In the genomic region with DNA sequence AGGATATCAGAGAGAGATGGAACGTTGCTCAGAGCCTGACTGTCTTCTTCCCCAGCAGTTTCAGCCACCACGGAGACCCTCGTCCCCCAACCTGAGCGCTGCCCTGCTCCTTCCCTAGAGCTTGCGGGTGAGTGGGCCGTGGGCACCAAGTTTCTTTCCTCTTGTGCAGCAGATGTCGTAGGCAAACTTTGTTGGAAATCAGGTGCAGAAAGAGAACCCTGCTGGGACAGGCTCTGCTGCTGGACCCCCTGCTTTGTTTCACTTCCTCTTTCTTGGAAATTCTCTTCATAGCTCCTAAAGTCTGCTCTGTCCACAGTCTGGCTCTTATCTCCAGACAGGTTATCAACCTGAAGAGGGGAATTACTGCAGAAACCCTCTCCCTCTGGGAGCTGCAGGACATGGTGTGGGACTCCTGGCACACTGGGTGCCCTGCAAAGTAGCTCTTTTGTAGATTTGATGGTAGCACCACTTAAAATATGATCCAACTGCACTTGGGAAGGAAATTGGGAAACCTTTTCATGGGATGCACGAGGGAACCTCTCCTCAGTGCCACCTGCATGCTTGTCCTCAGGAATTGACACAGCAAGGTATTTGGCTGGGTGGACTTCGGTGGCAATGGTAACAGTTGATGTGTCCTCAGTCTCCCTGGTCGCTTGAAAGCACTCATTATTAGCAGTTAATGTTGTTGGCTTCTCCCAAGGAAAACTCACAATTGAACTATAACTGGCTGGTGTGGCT, we compare ENCODE assay signal across 10 cellular contexts.
DNase-seq lines count a peak whose midpoint lies in the region; ATAC-seq and TF ChIP-seq lines count a peak whose summit lies in the region.
"Had no signal": no experiment of that assay in that cellular context is flagged by ENCODE, and none has a peak within 500 bp of the region (broad histone marks: within the 10 kb centered on the region; RNA-seq: fewer than 3 reads in every experiment).

No MANE protein-coding gene starts in this region.

- POLR2A ChIA-PET in activated CD8-positive, alpha-beta T cell treated with anti-CD3 and anti-CD28 coated beads, Interleukin-2, amount 10 ng/mL, durations not matched to agents 7 days and 5 days (lab: Charles Lee): no interaction called here

- H3K4me3 ChIP-seq in foreskin fibroblast (ENCODE audit: low read depth in 1 of 2, low read length in 2 of 2): no peak overlapping the region
- H3K4me3 ChIP-seq: tibial nerve had no signal

- intact Hi-C loops in dendritic cell treated with granulocyte-macrophage colony-stimulating factor and Interleukin-4, amounts not matched to agents 40 ng/mL and 50 ng/mL, for 4 days (cut with micrococcal nuclease): no loop called here

- H3K4me3 Mint-ChIP-seq in dendritic cell treated with granulocyte-macrophage colony-stimulating factor and Interleukin-4, amounts not matched to agents 40 ng/mL and 50 ng/mL, for 4 days: peak overlapping the region; percentile 24
- no peak overlapping the region for H3K4me3 Mint-ChIP-seq in activated CD8-positive, alpha-beta T cell treated with anti-CD3 and anti-CD28 coated beads, Interleukin-2, amount 10 ng/mL, durations not matched to agents 7 days and 5 days

- DNase-seq in GM13977 (ENCODE audit: low spot score): no peak
- no peak for DNase-seq in kidney tubule cell (ENCODE audit: low spot score)
- DNase-seq in activated CD8-positive, alpha-beta T cell treated with anti-CD3 and anti-CD28 coated beads, Interleukin-2, amount 10 ng/mL, durations not matched to agents 7 days and 5 days: no peak
- no peak for DNase-seq in foreskin fibroblast
- DNase-seq: activated gamma-delta T cell treated with Interleukin-2 at 50 U/mL for 16 hours had no signal

- CTCF ChIA-PET in activated CD8-positive, alpha-beta T cell treated with anti-CD3 and anti-CD28 coated beads, Interleukin-2, amount 10 ng/mL, durations not matched to agents 7 days and 5 days (lab: Charles Lee): interaction anchor here (7.2 kb wide), 1 partner anchor 227 kb away, joined by 61 read pairs; no protein-coding TSS in a partner anchor

- H3K9me3 Mint-ChIP-seq in dendritic cell treated with granulocyte-macrophage colony-stimulating factor and Interleukin-4, amounts not matched to agents 40 ng/mL and 50 ng/mL, for 4 days: no peaks in the 10 kb centered on the region
- H3K9me3 Mint-ChIP-seq in activated CD8-positive, alpha-beta T cell treated with anti-CD3 and anti-CD28 coated beads, Interleukin-2, amount 10 ng/mL, durations not matched to agents 7 days and 5 days (ENCODE audit: insufficient read depth): no peaks in the 10 kb centered on the region

- ATAC-seq in GM21390 (IDR thresholded peaks at IDR 0.05; ENCODE audit: unreplicated experiment) (peak; percentile 29), HG03354 (IDR thresholded peaks at IDR 0.05; ENCODE audit: poor library complexity, severe bottlenecking, unreplicated experiment) (peak; percentile 48), HG02970 (IDR thresholded peaks at IDR 0.05; ENCODE audit: low FRiP score, unreplicated experiment) (no peak)
- no peak for ATAC-seq in activated CD8-positive, alpha-beta T cell treated with anti-CD3 and anti-CD28 coated beads, Interleukin-2, amount 10 ng/mL, durations not matched to agents 7 days and 5 days

- peaks cover 54% of the 10 kb centered on the region for H3K4me1 Mint-ChIP-seq in dendritic cell treated with granulocyte-macrophage colony-stimulating factor and Interleukin-4, amounts not matched to agents 40 ng/mL and 50 ng/mL, for 4 days (ENCODE audit: low read depth)
- peaks cover 34% of the 10 kb centered on the region for H3K4me1 Mint-ChIP-seq in activated CD8-positive, alpha-beta T cell treated with anti-CD3 and anti-CD28 coated beads, Interleukin-2, amount 10 ng/mL, durations not matched to agents 7 days and 5 days (ENCODE audit: low read depth)

- H3K27me3 Mint-ChIP-seq in dendritic cell treated with granulocyte-macrophage colony-stimulating factor and Interleukin-4, amounts not matched to agents 40 ng/mL and 50 ng/mL, for 4 days: peaks cover 3% of the 10 kb centered on the region
- H3K27me3 Mint-ChIP-seq in activated CD8-positive, alpha-beta T cell treated with anti-CD3 and anti-CD28 coated beads, Interleukin-2, amount 10 ng/mL, durations not matched to agents 7 days and 5 days (ENCODE audit: low read depth): no peaks in the 10 kb centered on the region

- peak overlapping the region; percentile 80 for H3K27ac Mint-ChIP-seq in dendritic cell treated with granulocyte-macrophage colony-stimulating factor and Interleukin-4, amounts not matched to agents 40 ng/mL and 50 ng/mL, for 4 days
- H3K27ac Mint-ChIP-seq in activated CD8-positive, alpha-beta T cell treated with anti-CD3 and anti-CD28 coated beads, Interleukin-2, amount 10 ng/mL, durations not matched to agents 7 days and 5 days: no peak overlapping the region

- no peaks in the 10 kb centered on the region for H3K36me3 Mint-ChIP-seq in dendritic cell treated with granulocyte-macrophage colony-stimulating factor and Interleukin-4, amounts not matched to agents 40 ng/mL and 50 ng/mL, for 4 days (ENCODE audit: low read depth)
- H3K36me3 Mint-ChIP-seq in activated CD8-positive, alpha-beta T cell treated with anti-CD3 and anti-CD28 coated beads, Interleukin-2, amount 10 ng/mL, durations not matched to agents 7 days and 5 days (ENCODE audit: low read depth): no peaks in the 10 kb centered on the region

- TF ChIP-seq CTCF in GM13977 (IDR thresholded peaks at IDR 0.05; ENCODE audit: extremely low read depth, insufficient read depth, missing control alignments): peak; percentile 15
- no peak for TF ChIP-seq CTCF in foreskin fibroblast (IDR thresholded peaks at IDR 0.05; ENCODE audit: low read depth, low read length)

- in situ Hi-C loops in GM13977 (cut with MboI; ENCODE audit: low pct_unique_long_range_greater_than_20kb, low sequenced_read_pairs, unreplicated experiment): loop anchor here (10.0 to 25.0 kb wide), 2 partner anchors 128 to 526 kb away; no protein-coding TSS in a partner anchor

Comparison
In these comparisons a context has a peak if more than half of its experiments do, and no peak if none do; other contexts are left out.
1. ATAC-seq: peak in GM21390 (single experiment) and HG03354 (single experiment); none in HG02970 (single experiment) and activated CD8-positive, alpha-beta T cell treated with anti-CD3 and anti-CD28 coated beads, Interleukin-2, amount 10 ng/mL, durations not matched to agents 7 days and 5 days (single experiment).